ENCODE assay signal across 8 cellular contexts in the genomic region with DNA sequence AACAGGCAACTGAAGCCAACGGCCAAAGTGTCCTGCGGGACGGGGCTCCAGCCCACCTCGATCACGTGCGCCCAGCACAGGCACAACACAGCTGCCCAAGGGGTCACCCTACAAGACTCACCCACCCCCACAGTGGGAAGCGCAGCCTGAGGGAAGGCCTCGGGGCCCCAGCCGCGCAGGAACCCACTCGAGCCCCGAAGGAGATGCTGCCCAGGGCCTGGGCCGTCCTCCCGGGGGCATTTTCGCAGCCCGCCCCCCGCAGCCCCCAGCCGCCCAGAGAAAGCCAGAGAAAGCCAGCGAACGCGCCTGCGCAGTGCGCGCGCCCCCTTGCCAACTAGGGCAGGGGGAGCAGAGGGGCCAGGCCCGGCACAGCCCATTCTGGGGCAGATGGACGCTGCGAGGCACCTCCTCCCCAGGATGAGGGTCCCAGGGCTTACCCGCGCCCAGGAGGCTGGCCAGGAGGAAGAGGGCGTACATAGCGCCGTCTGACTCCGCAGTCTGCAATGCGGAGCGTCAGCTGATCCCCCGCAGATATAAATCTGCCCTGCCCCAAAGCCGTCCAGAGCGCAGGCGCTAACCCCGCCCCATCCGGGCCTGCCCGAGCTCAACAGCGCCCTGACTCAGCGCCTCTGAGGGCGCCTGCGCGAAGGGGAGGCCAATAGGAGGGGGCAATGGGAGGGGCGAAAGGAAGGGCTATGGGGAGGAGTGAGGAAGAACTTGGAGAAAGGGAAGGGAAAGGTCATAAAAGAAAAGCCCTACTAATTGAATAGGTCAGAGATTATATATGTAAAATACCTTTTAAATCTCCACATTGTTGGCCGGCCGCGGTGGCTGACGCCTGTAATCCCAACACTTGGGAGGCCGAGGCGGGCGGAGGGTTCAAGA.
DNase-seq lines count a peak whose midpoint lies in the region; ATAC-seq and TF ChIP-seq lines count a peak whose summit lies in the region.

A gene (minus strand): TSS at position 507 of the 885 bp plus-strand sequence. CDS start 30 bp downstream, at position 477.

- TF ChIP-seq CTCF in AG09319 (IDR thresholded peaks at IDR 0.05; ENCODE audit: low read depth, low read length) = no peak

- DNase-seq in AG09319 (ENCODE audit: extremely low read depth, low read depth) = peak; percentile 93
- peak; percentile 84 for DNase-seq in NCI-H446 treated with DMSO at 0.1 percent for 48 hours (lab: John Stamatoyannopoulos, UW)
- peak; percentile 98 for DNase-seq in cerebellar cortex (ENCODE audit: low spot score)
- peak; percentile 97 for DNase-seq in iris pigment epithelial cell (ENCODE audit: low read depth)
- DNase-seq in stimulated activated CD4-positive, alpha-beta T cell treated with anti-CD3 and anti-CD28 coated beads, Interleukin-12 subunit alpha, Interleukin-12 subunit beta, amount 100 ng/mL, for 24 hours (ENCODE audit: low read depth in 2 of 2) = peak; percentile 93 to 98

- ATAC-seq in GM19035 (IDR thresholded peaks at IDR 0.05; ENCODE audit: unreplicated experiment) = peak; percentile 94
- ATAC-seq in HG03354 (IDR thresholded peaks at IDR 0.05; ENCODE audit: poor library complexity, severe bottlenecking, unreplicated experiment) = peak; percentile 98
- ATAC-seq in activated CD4-positive, CD25-positive, alpha-beta regulatory T cell treated with anti-CD3 and anti-CD28 coated beads, Interleukin-2, amount 50 U/mL, for 24 hours = peak; percentile 97 to 98

Comparison
In these comparisons a context has a peak if more than half of its experiments do, and no peak if none do; other contexts are left out.
1. Peak in every context shown above with its lines: DNase-seq and ATAC-seq.